In the genomic region with DNA sequence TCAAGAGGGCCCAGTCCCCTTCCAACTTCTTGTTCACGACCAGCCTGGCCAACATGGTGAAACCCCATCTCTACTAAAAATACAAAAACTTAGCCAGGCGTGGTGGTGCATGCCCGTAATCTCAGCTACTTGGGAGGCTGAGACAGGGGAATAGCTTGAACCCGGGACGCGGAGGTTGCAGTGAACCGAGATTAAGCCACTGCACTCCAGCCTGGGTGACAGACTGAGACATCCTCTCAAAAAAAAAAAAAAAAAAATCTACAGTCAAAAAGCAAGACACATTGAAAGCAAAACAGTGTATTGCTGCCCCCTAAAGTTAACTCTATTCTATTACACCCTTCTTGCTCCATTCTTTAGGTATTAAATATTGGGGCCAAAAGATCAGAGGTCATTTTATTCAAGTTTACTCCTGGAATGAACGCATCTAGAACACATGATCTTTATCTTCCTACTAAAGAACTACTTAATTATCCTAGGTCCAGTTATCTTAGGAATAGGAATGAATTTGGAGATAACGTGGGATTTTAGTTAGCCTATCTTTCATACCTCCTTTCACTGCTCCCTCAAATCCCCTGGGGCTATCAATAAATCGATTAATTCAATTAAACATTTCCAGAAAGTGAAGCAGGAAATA, we compare ENCODE assay signal across 8 cellular contexts. TPM values are rescaled to one million over a fixed set of nuclear protein-coding genes. Genes with fewer than 3 reads are reported as not detected.
DNase-seq lines count a peak whose midpoint lies in the region; ATAC-seq, FAIRE-seq and TF ChIP-seq lines count a peak whose summit lies in the region.

No MANE protein-coding gene starts in this region.

- H2BK120ac ChIP-seq in H1 (replicated peaks; ENCODE audit: low read depth, low read length): no peak overlapping the region

- H3K18ac ChIP-seq in H1 (ENCODE audit: extremely low read depth, low read length): no peak overlapping the region

- H3K27me3 Mint-ChIP-seq in CD8-positive, alpha-beta T cell (ENCODE audit: low read depth): no peaks in the 10 kb centered on the region

- no peak overlapping the region for H2BK5ac ChIP-seq in H1 (ENCODE audit: low read depth, low read length)

- no peaks in the 10 kb centered on the region for H3K9me3 ChIP-seq in CD8-positive, alpha-beta T cell (ENCODE audit: low read length)
- H3K9me3 ChIP-seq in Karpas-422 (ENCODE audit: low read length): no peaks in the 10 kb centered on the region
- no peaks in the 10 kb centered on the region for H3K9me3 ChIP-seq in SU-DHL-6 (ENCODE audit: insufficient read depth, low read length)
- no peaks in the 10 kb centered on the region for H3K9me3 ChIP-seq in H1 (ENCODE audit: insufficient read depth in 2 of 2, low read depth in 1 of 2, low read length in 1 of 2)
- H3K9me3 ChIP-seq in neural cell (ENCODE audit: low read length): no peaks in the 10 kb centered on the region

- H3K56ac ChIP-seq in H1 (replicated peaks; ENCODE audit: insufficient read length, low read depth, low read length): no peak overlapping the region

- H3K27ac Mint-ChIP-seq in CD8-positive, alpha-beta T cell: peak overlapping the region; percentile 82

- intact Hi-C loops in CD8-positive, alpha-beta T cell (cut with DNase I, micrococcal nuclease): loop anchor here (1.0 to 5.0 kb wide), 5 partner anchors 204 to 530 kb away; no protein-coding TSS in a partner anchor

- peaks cover 51% of the 10 kb centered on the region for H3K36me3 Mint-ChIP-seq in CD8-positive, alpha-beta T cell

- peak overlapping the region; percentile 74 for H3K9ac ChIP-seq in Karpas-422 (ENCODE audit: low read length)
- peak overlapping the region; percentile 32 for H3K9ac ChIP-seq in SU-DHL-6 (ENCODE audit: low read length)
- H3K9ac ChIP-seq in H1 (replicated peaks in 1 of 4; ENCODE audit: extremely low read depth in 1 of 4, low read depth in 3 of 4, low read length in 3 of 4): no peak overlapping the region
- H3K9ac ChIP-seq in neural cell (ENCODE audit: low read length): no peak overlapping the region

- no peak overlapping the region for H2BK20ac ChIP-seq in H1 (ENCODE audit: low read length)

- CTCF ChIA-PET in CD8-positive, alpha-beta T cell (lab: Charles Lee): interaction anchor here (0.6 to 2.0 kb wide), 8 partner anchors 8 to 529 kb away, joined by 3 to 11 read pairs (median 6); a partner anchor contains a TSS
- CTCF ChIA-PET in H1 (lab: Charles Lee; ENCODE audit: partially characterized antibody): interaction anchor here (0.6 to 3.4 kb wide), 29 partner anchors 10 to 533 kb away, joined by 3 to 26 read pairs (median 3); a partner anchor contains a TSS

- no peak overlapping the region for H4K8ac ChIP-seq in H1 (ENCODE audit: extremely low read depth, insufficient read depth, low read length)

- H3K4me1 ChIP-seq in CD8-positive, alpha-beta T cell (ENCODE audit: insufficient read depth, low read length): peaks cover 32% of the 10 kb centered on the region
- H3K4me1 ChIP-seq in Karpas-422 (ENCODE audit: low read length): peaks cover 34% of the 10 kb centered on the region
- peaks cover 0 to 3% (median 1%) of the 10 kb centered on the region in 4 experiments; a peak in 2 of 7 replicates for H3K4me1 ChIP-seq in H1 (replicated peaks in 1 of 4; ENCODE audit: control insufficient read depth in 3 of 4, insufficient read depth in 4 of 4, low read length in 3 of 4)

- H3K36me3 ChIP-seq in CD8-positive, alpha-beta T cell (ENCODE audit: insufficient read depth, low read length): peaks cover 20% of the 10 kb centered on the region
- H3K36me3 ChIP-seq in Karpas-422 (ENCODE audit: insufficient read depth, low read length): peaks cover 49% of the 10 kb centered on the region
- peaks cover 45% of the 10 kb centered on the region for H3K36me3 ChIP-seq in SU-DHL-6 (ENCODE audit: low read length)
- peaks cover 2 to 29% (median 20%) of the 10 kb centered on the region in 4 experiments; a peak in 6 of 8 replicates for H3K36me3 ChIP-seq in H1 (ENCODE audit: control insufficient read depth in 2 of 4, insufficient read depth in 4 of 4, low read length in 3 of 4)
- no peaks in the 10 kb centered on the region for H3K36me3 ChIP-seq in neural cell (ENCODE audit: insufficient read depth, low read length)

- peak in 2 of 7 experiments; percentile 30 to 40 for DNase-seq in CD8-positive, alpha-beta T cell
- DNase-seq in Karpas-422: peak; percentile 91
- no peak for DNase-seq in H1 (ENCODE audit: low read depth in 1 of 2, low spot score in 2 of 2)
- DNase-seq in H54 (ENCODE audit: insufficient read length, low spot score): no peak

- H3K79me2 ChIP-seq in Karpas-422 (ENCODE audit: low read length) (peaks cover 68% of the 10 kb centered on the region), SU-DHL-6 (ENCODE audit: insufficient read depth, low read length) (peaks cover 62% of the 10 kb centered on the region), H1 (ENCODE audit: control insufficient read depth in 1 of 2, insufficient read depth in 2 of 2, low read length in 2 of 2) (peaks cover 3 to 59% of the 10 kb centered on the region in 2 experiments; a peak in 3 of 4 replicates), neural cell (replicated peaks; ENCODE audit: insufficient read depth, low read length) (peaks cover 48% of the 10 kb centered on the region)

- POLR2A ChIA-PET in CD8-positive, alpha-beta T cell (lab: Charles Lee): interaction anchor here (0.9 to 1.3 kb wide), 3 partner anchors 214 to 295 kb away, joined by 3 to 7 read pairs (median 3); a partner anchor contains a TSS
- POLR2A ChIA-PET in H1 (lab: Charles Lee; ENCODE audit: partially characterized antibody): interaction anchor here (1.4 to 3.5 kb wide), 3 partner anchors 20 to 214 kb away, joined by 3 to 11 read pairs (median 11); a partner anchor contains a TSS

- no peaks in the 10 kb centered on the region for H3K9me3 Mint-ChIP-seq in CD8-positive, alpha-beta T cell

- peak; percentile 64 for TF ChIP-seq CTCF in CD8-positive, alpha-beta T cell (IDR thresholded peaks at IDR 0.05)
- TF ChIP-seq CTCF in SU-DHL-6 (IDR thresholded peaks at IDR 0.05; ENCODE audit: insufficient read depth, low read length, poor library complexity, severe bottlenecking): no peak
- TF ChIP-seq CTCF in H1 (IDR thresholded peaks at IDR 0.05; ENCODE audit: control extremely low read depth in 1 of 3, insufficient read depth in 1 of 3, low read depth in 1 of 3, low read length in 3 of 3): peak in 2 of 3 experiments; percentile 24 to 48; a peak in 2 of 4 replicates
- TF ChIP-seq CTCF in neural cell (IDR thresholded peaks at IDR 0.05; ENCODE audit: poor library complexity, severe bottlenecking): peak; percentile 72

- no peak for TF ChIP-seq EP300 in H1 (IDR thresholded peaks at IDR 0.05; ENCODE audit: borderline replicate concordance in 1 of 2, low read depth in 2 of 2, low read length in 2 of 2)
- TF ChIP-seq EP300 in neural cell (conservative IDR thresholded peaks at IDR 0.05; ENCODE audit: poor library complexity, severe bottlenecking): no peak

- no peak overlapping the region for H2BK12ac ChIP-seq in H1 (ENCODE audit: low read depth, low read length)

- H3K27ac ChIP-seq in CD8-positive, alpha-beta T cell (ENCODE audit: low read depth, low read length): no peak overlapping the region
- H3K27ac ChIP-seq in Karpas-422 (ENCODE audit: low read length) (peak overlapping the region; percentile 65; the same call in 1 of the 2 replicates), SU-DHL-6 (ENCODE audit: low read depth, low read length) (peak overlapping the region; percentile 35; the same call in 1 of the 2 replicates), H1 (ENCODE audit: low read depth, low read length) (no peak overlapping the region), neural cell (ENCODE audit: low read length) (no peak overlapping the region)

- peak overlapping the region; percentile 83 for H3K4me2 ChIP-seq in Karpas-422 (ENCODE audit: low read depth, low read length, poor library complexity, severe bottlenecking)
- H3K4me2 ChIP-seq in SU-DHL-6 (ENCODE audit: low read depth, low read length, poor library complexity, severe bottlenecking): peak overlapping the region; percentile 79
- peak overlapping the region in 1 of 2 experiments; percentile 32; a peak in 1 of 4 replicates for H3K4me2 ChIP-seq in H1 (ENCODE audit: insufficient read depth in 1 of 2, low read depth in 2 of 2, low read length in 2 of 2)
- no peak overlapping the region for H3K4me2 ChIP-seq in neural cell (ENCODE audit: low read length)

- TF ChIP-seq RAD21 in H1 (IDR thresholded peaks at IDR 0.05 in 1 of 2, conservative IDR thresholded peaks at IDR 0.05 in 1 of 2; ENCODE audit: low read depth in 2 of 2, low read length in 2 of 2): peak; percentile 58 to 62
- TF ChIP-seq RAD21 in neural cell (conservative IDR thresholded peaks at IDR 0.05): peak; percentile 71

- ATAC-seq in CD8-positive, alpha-beta T cell: peak; percentile 30
- ATAC-seq in GM18502 (IDR thresholded peaks at IDR 0.05; ENCODE audit: poor library complexity, unreplicated experiment) (peak; percentile 21), HG03280 (IDR thresholded peaks at IDR 0.05; ENCODE audit: unreplicated experiment) (no peak)

- peak overlapping the region; percentile 96 for H3K4me3 Mint-ChIP-seq in CD8-positive, alpha-beta T cell

- H3K9me2 ChIP-seq in Karpas-422 (replicated peaks; ENCODE audit: insufficient read depth, low read length) (no peaks in the 10 kb centered on the region), SU-DHL-6 (replicated peaks; ENCODE audit: insufficient read depth, low read length) (no peaks in the 10 kb centered on the region), neural cell (ENCODE audit: insufficient read depth, low read length) (no peaks in the 10 kb centered on the region)

- peaks cover 64% of the 10 kb centered on the region for H3K4me1 Mint-ChIP-seq in CD8-positive, alpha-beta T cell (ENCODE audit: low read depth)

- peaks cover 5% of the 10 kb centered on the region; the same call in 1 of the 2 replicates for H3K23me2 ChIP-seq in H1 (ENCODE audit: low read depth, low read length)

- no peak overlapping the region for H4K5ac ChIP-seq in H1 (ENCODE audit: insufficient read length, low read depth, low read length)

- no peak overlapping the region for H2BK15ac ChIP-seq in H1 (ENCODE audit: low read length)

- H4K20me1 ChIP-seq in Karpas-422 (ENCODE audit: insufficient read depth, low read depth, low read length): peaks cover 12% of the 10 kb centered on the region; the same call in 1 of the 2 replicates
- H4K20me1 ChIP-seq in SU-DHL-6 (ENCODE audit: low read depth, low read length): peaks cover 26% of the 10 kb centered on the region
- peaks cover 7 to 12% of the 10 kb centered on the region in 2 experiments for H4K20me1 ChIP-seq in H1 (replicated peaks in 1 of 2; ENCODE audit: control insufficient read depth in 1 of 2, insufficient read depth in 2 of 2, low read length in 2 of 2)
- no peaks in the 10 kb centered on the region for H4K20me1 ChIP-seq in neural cell (ENCODE audit: insufficient read depth)

- H3K4ac ChIP-seq in H1 (replicated peaks; ENCODE audit: insufficient read length, low read depth, low read length): no peak overlapping the region

- H4K91ac ChIP-seq in H1 (replicated peaks; ENCODE audit: insufficient read length, low read length): no peak overlapping the region

- H3K79me1 ChIP-seq in H1 (ENCODE audit: low read depth, low read length): 0 out of 2 replicates have a peak, but pooled peaks cover 2% of the 10 kb centered on the region

- no peak for TF ChIP-seq POLR2A in H1 (IDR thresholded peaks at IDR 0.05; ENCODE audit: control extremely low read depth in 1 of 2, low read depth in 2 of 2, low read length in 2 of 2)
- TF ChIP-seq POLR2A in H54 (IDR thresholded peaks at IDR 0.05; ENCODE audit: low read depth, low read length): no peak

- 74% methylated on average over 10 of the region's 10 CpGs; no CpG with 5 or more reads in 1 of the 2 experiments for WGBS in H1 (ENCODE audit: extremely low coverage in 1 of 2, insufficient coverage in 1 of 2, insufficient read length in 1 of 2, insufficient replicate concordance in 2 of 2, low coverage in 1 of 2, low lambda C conversion rate in 2 of 2, missing lambda C conversion rate in 1 of 2), 2 experiments

- peak overlapping the region; percentile 7 for H3K4me3 ChIP-seq in CD8-positive, alpha-beta T cell (ENCODE audit: low read depth, low read length)
- peak overlapping the region; percentile 72 for H3K4me3 ChIP-seq in Karpas-422 (ENCODE audit: low read length)
- H3K4me3 ChIP-seq in SU-DHL-6 (ENCODE audit: insufficient read depth, low read length, poor library complexity, severe bottlenecking): peak overlapping the region; percentile 95
- peak overlapping the region in 1 of 4 experiments; percentile 82; a peak in 2 of 8 replicates for H3K4me3 ChIP-seq in H1 (ENCODE audit: extremely low read depth in 1 of 4, insufficient read depth in 2 of 4, low read depth in 3 of 4, low read length in 4 of 4)
- H3K4me3 ChIP-seq in neural cell (ENCODE audit: low read length): peak overlapping the region; percentile 80

- H3K27me3 ChIP-seq in CD8-positive, alpha-beta T cell (ENCODE audit: insufficient read depth, low read length): no peaks in the 10 kb centered on the region
- H3K27me3 ChIP-seq in Karpas-422 (ENCODE audit: low read length) (no peaks in the 10 kb centered on the region), SU-DHL-6 (ENCODE audit: low read length) (no peaks in the 10 kb centered on the region), H1 (replicated peaks in 1 of 4; ENCODE audit: control insufficient read depth in 3 of 4, extremely low read depth in 1 of 4, insufficient read depth in 3 of 4, low read length in 3 of 4) (no peaks in the 10 kb centered on the region), neural cell (ENCODE audit: insufficient read depth, low read depth, low read length) (no peaks in the 10 kb centered on the region)

- H2AFZ ChIP-seq in Karpas-422 (ENCODE audit: low read length) (no peak overlapping the region), SU-DHL-6 (ENCODE audit: low read depth, low read length, severe bottlenecking) (no peak overlapping the region), H1 (ENCODE audit: low read length) (no peak overlapping the region), neural cell (ENCODE audit: low read depth, low read length) (no peak overlapping the region)

- FAIRE-seq in H1 (lab: Jason Lieb, UNC) (no peak), H54 (lab: Jason Lieb, UNC) (no peak)

- peaks cover 7% of the 10 kb centered on the region; the same call in 1 of the 2 replicates for H3F3A ChIP-seq in SU-DHL-6 (ENCODE audit: insufficient read depth)
- H3F3A ChIP-seq in neural cell (ENCODE audit: insufficient read depth, low read length, poor library complexity, severe bottlenecking): no peaks in the 10 kb centered on the region

- H3K14ac ChIP-seq in H1 (ENCODE audit: insufficient read length): no peak overlapping the region

- no peak overlapping the region for H3K23ac ChIP-seq in H1 (ENCODE audit: insufficient read length)

- H2AK5ac ChIP-seq in H1 (ENCODE audit: low read depth, low read length): no peak overlapping the region

RNA-seq across cellular contexts. Expression of a gene that starts 2.4 kb away (rescaled TPM):
- 10 to 100 TPM; 62.5 to 68.3 TPM for total RNA-seq in CD8-positive, alpha-beta T cell
- total RNA-seq in Karpas-422 (2014; rRNA removed; shearing (Covaris generic); ENCODE audit: low replicate concordance): 34.2 and 59.3 TPM in 2 replicates
- total RNA-seq in H1 (2021; fragmentation: NEBNext Ultra II Directional; extraction: Animal tissue kit (Norgen Biotek cat#: 25700)): 49.3 and 51.4 TPM in 2 replicates
- polyA plus RNA-seq in H1 (2011; rRNA removed) (11.2 and 23.8 TPM in 2 replicates), neural cell (135 and 141 TPM in 2 replicates)
- 32.3 TPM for polyA plus RNA-seq in H1 (2011; cell fraction: cytosol; rRNA removed)
- 13.1 TPM for polyA plus RNA-seq in H1 (2011; cell fraction: nucleus; rRNA removed)
- polyA plus RNA-seq in H1 (2012, experiment 1 of 2): 25.7 to 55.8 TPM (median 35.8 TPM) in 4 replicates
- polyA plus RNA-seq in H1 (2012, experiment 2 of 2): 18.2 TPM
- 35.6 TPM for polyA plus RNA-seq in H1 (2013, experiment 1 of 2)
- polyA plus RNA-seq in H1 (2013, experiment 2 of 2): 39.7 TPM
- 24.0 and 47.7 TPM in 2 replicates for polyA minus RNA-seq in H1 (2011; rRNA and poly(A)+ RNA removed)
- polyA minus RNA-seq in H1 (2011; cell fraction: cytosol; rRNA and poly(A)+ RNA removed): 22.2 TPM
- polyA minus RNA-seq in H1 (2011; cell fraction: nucleus; rRNA and poly(A)+ RNA removed): 69.0 TPM
- 79.9 and 83.2 TPM in 2 replicates for polyA minus RNA-seq in neural cell

RNA-seq across cellular contexts. Expression of a gene that starts 2.7 kb away (rescaled TPM):
- total RNA-seq in CD8-positive, alpha-beta T cell: 10 to 100 TPM; 36.5 to 43.5 TPM
- 137 and 188 TPM in 2 replicates for total RNA-seq in Karpas-422 (2014; rRNA removed; shearing (Covaris generic); ENCODE audit: low replicate concordance)
- total RNA-seq in H1 (2021; fragmentation: NEBNext Ultra II Directional; extraction: Animal tissue kit (Norgen Biotek cat#: 25700)): 72.7 and 93.0 TPM in 2 replicates
- polyA plus RNA-seq in H1 (2011; rRNA removed) (15.1 and 26.6 TPM in 2 replicates), neural cell (157 and 207 TPM in 2 replicates)
- 48.4 TPM for polyA plus RNA-seq in H1 (2011; cell fraction: cytosol; rRNA removed)
- polyA plus RNA-seq in H1 (2011; cell fraction: nucleus; rRNA removed): 5.2 TPM
- polyA plus RNA-seq in H1 (2012, experiment 1 of 2): 29.4 to 56.2 TPM (median 32.6 TPM) in 4 replicates
- polyA plus RNA-seq in H1 (2012, experiment 2 of 2): 21.1 TPM
- polyA plus RNA-seq in H1 (2013, experiment 1 of 2): 35.4 TPM
- polyA plus RNA-seq in H1 (2013, experiment 2 of 2): 36.2 TPM
- 8.3 and 10.3 TPM in 2 replicates for polyA minus RNA-seq in H1 (2011; rRNA and poly(A)+ RNA removed)
- 13.7 TPM for polyA minus RNA-seq in H1 (2011; cell fraction: cytosol; rRNA and poly(A)+ RNA removed)
- 19.3 TPM for polyA minus RNA-seq in H1 (2011; cell fraction: nucleus; rRNA and poly(A)+ RNA removed)
- polyA minus RNA-seq in neural cell: 79.4 and 93.9 TPM in 2 replicates

RNA-seq across cellular contexts. Expression of a gene that starts 22.5 kb away (rescaled TPM):
- total RNA-seq in CD8-positive, alpha-beta T cell: not detected
- not detected in 2 replicates for total RNA-seq in Karpas-422 (2014; rRNA removed; shearing (Covaris generic); ENCODE audit: low replicate concordance)
- 25.4 and 26.1 TPM in 2 replicates for total RNA-seq in H1 (2021; fragmentation: NEBNext Ultra II Directional; extraction: Animal tissue kit (Norgen Biotek cat#: 25700))
- polyA plus RNA-seq in H1 (2011; rRNA removed): 29.5 and 47.1 TPM in 2 replicates
- 41.9 TPM for polyA plus RNA-seq in H1 (2011; cell fraction: cytosol; rRNA removed)
- 46.2 TPM for polyA plus RNA-seq in H1 (2011; cell fraction: nucleus; rRNA removed)
- polyA plus RNA-seq in H1 (2012, experiment 1 of 2): 20.2 to 26.1 TPM (median 21.1 TPM) in 4 replicates
- polyA plus RNA-seq in H1 (2012, experiment 2 of 2): 2.6 TPM
- polyA plus RNA-seq in H1 (2013, experiment 1 of 2): 15.1 TPM
- polyA plus RNA-seq in H1 (2013, experiment 2 of 2): 12.5 TPM
- polyA minus RNA-seq in H1 (2011; rRNA and poly(A)+ RNA removed): 16.6 and 23.0 TPM in 2 replicates
- polyA minus RNA-seq in H1 (2011; cell fraction: cytosol; rRNA and poly(A)+ RNA removed): 29.2 TPM
- polyA minus RNA-seq in H1 (2011; cell fraction: nucleus; rRNA and poly(A)+ RNA removed): 30.5 TPM
- 168 and 201 TPM in 2 replicates for polyA plus RNA-seq in neural cell
- 86.4 and 91.0 TPM in 2 replicates for polyA minus RNA-seq in neural cell

Comparison
In these comparisons a context has a peak if more than half of its experiments do, and no peak if none do; other contexts are left out.
1. H3K27ac ChIP-seq: peak in Karpas-422 (single experiment) and SU-DHL-6 (single experiment); none in CD8-positive, alpha-beta T cell (single experiment), H1 (single experiment) and neural cell (single experiment).
2. H3K9ac ChIP-seq: peak in Karpas-422 (single experiment) and SU-DHL-6 (single experiment); none in H1 (0 of 4) and neural cell (single experiment).
3. RNA of a gene that starts 22.5 kb away (total RNA-seq): 25.4 to 26.1 TPM in H1; not detected in CD8-positive, alpha-beta T cell and not detected in Karpas-422; every median in the first group is over 10 times any median in the second.